ENCODE assay signal across 28 cellular contexts in genomic region chr16:915546-915945, GRCh38.
"Had no signal": no experiment of that assay in that cellular context is flagged by ENCODE, and none has a peak within 500 bp of the region (broad histone marks: within the 10 kb centered on the region; RNA-seq: fewer than 3 reads in every experiment).

No MANE protein-coding gene starts in this region.

- H3K4me3 ChIP-seq: body of pancreas, coronary artery, dorsolateral prefrontal cortex had no signal

- H3K36me3 ChIP-seq: WERI-Rb-1 had no signal

- FAIRE-seq: frontal cortex had no signal

- DNase-seq: activated B cell treated with CpG ODN at 0.5 μM for 24 hours; activated CD4-positive, alpha-beta T cell treated with anti-CD3 and anti-CD28 coated beads for 48 hours; activated CD4-positive, alpha-beta T cell treated with anti-CD3 and anti-CD28 coated beads, Interleukin-2, amount 50 U/mL, for 1 hour; activated CD4-positive, alpha-beta T cell treated with anti-CD3 and anti-CD28 coated beads, Interleukin-2, amount 50 U/mL, for 48 hours; activated CD8-positive, alpha-beta memory T cell treated with anti-CD3 and anti-CD28 coated beads for 24 hours; activated CD8-positive, alpha-beta T cell treated with anti-CD3 and anti-CD28 coated beads for 36 hours; activated effector memory CD4-positive, alpha-beta T cell treated with Interleukin-2 at 50 U/mL for 16 hours; activated gamma-delta T cell treated with Interleukin-2 at 50 U/mL for 16 hours; activated naive CD4-positive, alpha-beta T cell treated with anti-CD3 and anti-CD28 coated beads, Interleukin-2, amount 50 U/mL, for 16 hours; activated naive CD4-positive, alpha-beta T cell treated with Interleukin-2 at 50 U/mL for 16 hours; activated T-cell treated with anti-CD3 and anti-CD28 coated beads, Interleukin-2, amount 50 U/mL, for 4 hours; amniotic stem cell; body of pancreas; central memory CD4-positive, alpha-beta T cell; cerebellar nuclear complex; dorsolateral prefrontal cortex; effector memory CD4-positive, alpha-beta T cell; endodermal cell; foreskin fibroblast; SW 1271; T-cell; T-helper 9 cell; WERI-Rb-1 had no signal

- H3K27ac ChIP-seq: body of pancreas, coronary artery, WERI-Rb-1 had no signal

- H3K9me3 ChIP-seq: body of pancreas had no signal

- ATAC-seq: activated CD4-positive, CD25-positive, alpha-beta regulatory T cell treated with anti-CD3 and anti-CD28 coated beads, Interleukin-2, amount 50 U/mL, for 24 hours; activated CD8-positive, alpha-beta T cell treated with anti-CD3 and anti-CD28 coated beads for 36 hours; activated T-cell treated with anti-CD3 and anti-CD28 coated beads, Interleukin-2, amount 50 U/mL, for 4 hours; activated T-helper 17 cell treated with anti-CD3 and anti-CD28 coated beads, Interleukin-2, amount 50 U/mL, for 72 hours; body of pancreas; esophagus mucosa; T-cell had no signal

- H3K27me3 ChIP-seq: body of pancreas, dorsolateral prefrontal cortex had no signal
